ENCODE assay signal across 9 cellular contexts in the genomic region with DNA sequence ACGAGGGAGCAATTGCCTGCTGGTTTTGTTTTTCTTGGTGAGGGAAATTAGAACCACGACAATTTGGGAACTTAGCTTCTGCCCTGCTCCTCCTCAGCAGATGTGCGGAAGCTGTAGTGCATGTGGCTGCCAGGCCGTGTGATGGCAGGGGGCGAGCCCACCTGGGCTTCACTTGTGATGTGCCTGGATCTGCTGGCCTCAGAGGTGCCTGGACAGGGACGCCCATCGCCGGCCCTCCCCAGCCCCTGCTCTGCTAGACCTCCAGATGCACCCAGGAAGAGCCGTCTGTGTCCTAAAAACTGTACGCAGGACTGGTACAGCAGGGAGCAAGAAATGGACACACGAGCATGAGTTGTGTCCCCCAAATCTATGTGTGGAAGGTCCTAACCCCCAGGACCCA.
"Had no signal": no experiment of that assay in that cellular context is flagged by ENCODE, and none has a peak within 500 bp of the region (broad histone marks: within the 10 kb centered on the region; RNA-seq: fewer than 3 reads in every experiment).

No MANE protein-coding gene starts in this region.

- H3K4me3 Mint-ChIP-seq: activated naive CD8-positive, alpha-beta T cell treated with anti-CD3 and anti-CD28 coated beads for 36 hours had no signal

- ATAC-seq: activated CD4-positive, CD25-positive, alpha-beta regulatory T cell treated with anti-CD3 and anti-CD28 coated beads, Interleukin-2, amount 50 U/mL, for 24 hours; right cardiac atrium had no signal

- H3K9me3 Mint-ChIP-seq: activated naive CD8-positive, alpha-beta T cell treated with anti-CD3 and anti-CD28 coated beads for 36 hours had no signal

- H3K4me1 Mint-ChIP-seq: activated naive CD8-positive, alpha-beta T cell treated with anti-CD3 and anti-CD28 coated beads for 36 hours had no signal

- DNase-seq: activated gamma-delta T cell; activated naive CD8-positive, alpha-beta T cell treated with anti-CD3 and anti-CD28 coated beads for 36 hours; activated T-cell treated with anti-CD3 and anti-CD28 coated beads, Interleukin-2, amount 50 U/mL, for 48 hours; brain microvascular endothelial cell; dermis blood vessel endothelial cell; right cardiac atrium; small intestine; uterus had no signal

- H3K27ac Mint-ChIP-seq: activated naive CD8-positive, alpha-beta T cell treated with anti-CD3 and anti-CD28 coated beads for 36 hours had no signal
